ENCODE assay signal across 13 cellular contexts in genomic region chr3:14397531-14397930, GRCh38. TPM values are rescaled to one million over a fixed set of nuclear protein-coding genes. Genes with fewer than 3 reads are reported as not detected.
DNase-seq lines count a peak whose midpoint lies in the region; ATAC-seq lines count a peak whose summit lies in the region.
"Had no signal": no experiment of that assay in that cellular context is flagged by ENCODE, and none has a peak within 500 bp of the region (broad histone marks: within the 10 kb centered on the region; RNA-seq: fewer than 3 reads in every experiment).

No MANE protein-coding gene starts in this region.

- H3K27ac Mint-ChIP-seq in activated naive CD4-positive, alpha-beta T cell treated with anti-CD3 and anti-CD28 coated beads for 36 hours: peak overlapping the region; percentile 53
- peak overlapping the region; percentile 16 for H3K27ac Mint-ChIP-seq in activated naive CD8-positive, alpha-beta T cell treated with anti-CD3 and anti-CD28 coated beads, Interleukin-2, amount 50 U/mL, for 24 hours
- peak overlapping the region; percentile 65 for H3K27ac Mint-ChIP-seq in stimulated activated effector memory CD8-positive, alpha-beta T cell treated with anti-CD3 and anti-CD28 coated beads, Interleukin-12 subunit alpha, Interleukin-12 subunit beta, amount 100 ng/mL, for 72 hours
- H3K27ac Mint-ChIP-seq: GM23338, memory B cell had no signal

- no peak for ATAC-seq in activated naive CD8-positive, alpha-beta T cell treated with anti-CD3 and anti-CD28 coated beads, Interleukin-2, amount 50 U/mL, for 24 hours
- no peak for ATAC-seq in stimulated activated effector memory CD8-positive, alpha-beta T cell treated with anti-CD3 and anti-CD28 coated beads, Interleukin-12 subunit alpha, Interleukin-12 subunit beta, amount 100 ng/mL, for 72 hours
- no peak for ATAC-seq in GM18873 (IDR thresholded peaks at IDR 0.05; ENCODE audit: low FRiP score, unreplicated experiment)
- ATAC-seq: GM23338 had no signal

- DNase-seq in activated naive CD4-positive, alpha-beta T cell treated with anti-CD3 and anti-CD28 coated beads for 36 hours: no peak
- DNase-seq in activated naive CD4-positive, alpha-beta T cell treated with anti-CD3 and anti-CD28 coated beads, Interleukin-2, amount 50 U/mL, for 16 hours: no peak
- DNase-seq in M059J (ENCODE audit: low read depth) (peak; percentile 16), NCI-H524 treated with DMSO at 0.1 percent for 48 hours (lab: John Stamatoyannopoulos, UW) (no peak), activated gamma-delta T cell treated with Interleukin-2 at 50 U/mL for 16 hours (no peak)
- DNase-seq in activated naive CD8-positive, alpha-beta T cell treated with anti-CD3 and anti-CD28 coated beads, Interleukin-2, amount 50 U/mL, for 24 hours: no peak
- no peak for DNase-seq in stimulated activated effector memory CD8-positive, alpha-beta T cell treated with anti-CD3 and anti-CD28 coated beads, Interleukin-12 subunit alpha, Interleukin-12 subunit beta, amount 100 ng/mL, for 72 hours (ENCODE audit: low spot score in 2 of 2)
- DNase-seq: activated CD4-positive, alpha-beta T cell treated with anti-CD3 and anti-CD28 coated beads, Interleukin-2, amount 50 U/mL, for 4 hours; adrenal gland; colonic mucosa had no signal

- CTCF ChIA-PET in activated naive CD4-positive, alpha-beta T cell treated with anti-CD3 and anti-CD28 coated beads for 36 hours (lab: Charles Lee): no interaction called here

- no peaks in the 10 kb centered on the region for H3K9me3 Mint-ChIP-seq in activated naive CD4-positive, alpha-beta T cell treated with anti-CD3 and anti-CD28 coated beads for 36 hours
- H3K9me3 Mint-ChIP-seq in activated naive CD8-positive, alpha-beta T cell treated with anti-CD3 and anti-CD28 coated beads, Interleukin-2, amount 50 U/mL, for 24 hours: no peaks in the 10 kb centered on the region
- no peaks in the 10 kb centered on the region for H3K9me3 Mint-ChIP-seq in stimulated activated effector memory CD8-positive, alpha-beta T cell treated with anti-CD3 and anti-CD28 coated beads, Interleukin-12 subunit alpha, Interleukin-12 subunit beta, amount 100 ng/mL, for 72 hours
- H3K9me3 Mint-ChIP-seq: GM23338, memory B cell had no signal

- H3K4me1 Mint-ChIP-seq in activated naive CD4-positive, alpha-beta T cell treated with anti-CD3 and anti-CD28 coated beads for 36 hours (ENCODE audit: low read depth): peaks cover 8% of the 10 kb centered on the region
- peaks cover 22% of the 10 kb centered on the region for H3K4me1 Mint-ChIP-seq in activated naive CD8-positive, alpha-beta T cell treated with anti-CD3 and anti-CD28 coated beads, Interleukin-2, amount 50 U/mL, for 24 hours
- peaks cover 35% of the 10 kb centered on the region for H3K4me1 Mint-ChIP-seq in stimulated activated effector memory CD8-positive, alpha-beta T cell treated with anti-CD3 and anti-CD28 coated beads, Interleukin-12 subunit alpha, Interleukin-12 subunit beta, amount 100 ng/mL, for 72 hours

- H3K4me3 Mint-ChIP-seq in activated naive CD4-positive, alpha-beta T cell treated with anti-CD3 and anti-CD28 coated beads for 36 hours: no peak overlapping the region
- no peak overlapping the region for H3K4me3 Mint-ChIP-seq in activated naive CD8-positive, alpha-beta T cell treated with anti-CD3 and anti-CD28 coated beads, Interleukin-2, amount 50 U/mL, for 24 hours
- no peak overlapping the region for H3K4me3 Mint-ChIP-seq in stimulated activated effector memory CD8-positive, alpha-beta T cell treated with anti-CD3 and anti-CD28 coated beads, Interleukin-12 subunit alpha, Interleukin-12 subunit beta, amount 100 ng/mL, for 72 hours
- H3K4me3 Mint-ChIP-seq: GM23338, memory B cell had no signal

- no peaks in the 10 kb centered on the region for H3K27me3 Mint-ChIP-seq in activated naive CD4-positive, alpha-beta T cell treated with anti-CD3 and anti-CD28 coated beads for 36 hours (ENCODE audit: low read depth)
- no peaks in the 10 kb centered on the region for H3K27me3 Mint-ChIP-seq in activated naive CD8-positive, alpha-beta T cell treated with anti-CD3 and anti-CD28 coated beads, Interleukin-2, amount 50 U/mL, for 24 hours
- H3K27me3 Mint-ChIP-seq: memory B cell had no signal

- no peaks in the 10 kb centered on the region for H3K36me3 Mint-ChIP-seq in activated naive CD4-positive, alpha-beta T cell treated with anti-CD3 and anti-CD28 coated beads for 36 hours (ENCODE audit: low read depth)
- H3K36me3 Mint-ChIP-seq in activated naive CD8-positive, alpha-beta T cell treated with anti-CD3 and anti-CD28 coated beads, Interleukin-2, amount 50 U/mL, for 24 hours (ENCODE audit: low read depth): no peaks in the 10 kb centered on the region
- peaks cover 14% of the 10 kb centered on the region for H3K36me3 Mint-ChIP-seq in stimulated activated effector memory CD8-positive, alpha-beta T cell treated with anti-CD3 and anti-CD28 coated beads, Interleukin-12 subunit alpha, Interleukin-12 subunit beta, amount 100 ng/mL, for 72 hours
- H3K36me3 Mint-ChIP-seq: memory B cell had no signal

- intact Hi-C loops in activated naive CD4-positive, alpha-beta T cell treated with anti-CD3 and anti-CD28 coated beads for 36 hours (cut with micrococcal nuclease): no loop called here

RNA-seq across cellular contexts. Expression of gene SLC6A6, which starts 4.9 kb away (rescaled TPM):
- total RNA-seq in activated naive CD4-positive, alpha-beta T cell treated with anti-CD3 and anti-CD28 coated beads for 36 hours: 10 to 100 TPM; 32.2 to 36.9 TPM
- total RNA-seq in M059J (2014; rRNA removed; shearing (Covaris generic)): 24.6 and 43.3 TPM in 2 replicates
